8 cellular contexts compared by ENCODE assay signal in the genomic region with DNA sequence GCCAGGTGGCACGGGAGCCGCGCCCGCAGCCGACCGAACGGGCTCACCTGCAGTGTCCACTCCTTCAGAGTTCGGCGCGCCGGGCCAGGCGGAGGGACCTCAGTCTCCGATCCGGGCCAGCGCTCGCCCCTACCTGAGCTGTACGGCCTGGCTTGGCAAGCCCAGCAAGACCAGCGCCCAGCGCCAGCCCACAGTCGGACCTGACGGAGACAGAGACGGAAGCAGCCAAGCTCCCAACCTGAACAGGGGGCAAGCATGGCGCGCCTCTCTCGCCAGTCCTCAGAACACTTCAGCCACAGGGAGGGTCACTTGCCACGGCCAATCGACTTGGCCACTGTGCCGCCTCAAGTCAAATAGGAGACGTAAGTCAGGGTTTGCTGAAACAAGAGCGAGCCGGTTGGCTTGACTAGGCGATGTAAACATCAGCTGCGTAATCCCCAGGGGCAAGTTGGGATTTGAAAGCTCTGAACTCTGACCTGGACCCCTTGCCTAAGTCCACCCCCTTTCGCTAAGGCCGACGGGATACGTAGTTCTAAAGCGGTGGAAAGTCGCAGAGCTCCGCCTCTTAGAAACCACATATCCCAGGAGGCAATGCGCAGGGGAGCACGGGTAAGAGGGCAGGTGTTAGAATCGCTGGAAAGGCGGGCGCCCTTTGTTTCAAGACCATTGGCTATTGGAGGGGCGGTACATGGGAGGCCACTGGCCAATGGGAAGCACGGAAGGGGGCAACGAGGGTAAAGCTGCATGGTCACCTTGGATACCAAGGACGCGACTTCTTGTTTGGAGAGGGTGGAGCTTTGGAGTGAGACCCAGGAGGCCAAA. TPM values are rescaled to one million over a fixed set of nuclear protein-coding genes. Genes with fewer than 3 reads are reported as not detected.
DNase-seq lines count a peak whose midpoint lies in the region; ATAC-seq and TF ChIP-seq lines count a peak whose summit lies in the region.
"Not testable (repeated sequence)": the region's sequence is repeated elsewhere in the genome, so short reads cannot be mapped to it uniquely, and the experiment has no call there.

A gene with protein sequence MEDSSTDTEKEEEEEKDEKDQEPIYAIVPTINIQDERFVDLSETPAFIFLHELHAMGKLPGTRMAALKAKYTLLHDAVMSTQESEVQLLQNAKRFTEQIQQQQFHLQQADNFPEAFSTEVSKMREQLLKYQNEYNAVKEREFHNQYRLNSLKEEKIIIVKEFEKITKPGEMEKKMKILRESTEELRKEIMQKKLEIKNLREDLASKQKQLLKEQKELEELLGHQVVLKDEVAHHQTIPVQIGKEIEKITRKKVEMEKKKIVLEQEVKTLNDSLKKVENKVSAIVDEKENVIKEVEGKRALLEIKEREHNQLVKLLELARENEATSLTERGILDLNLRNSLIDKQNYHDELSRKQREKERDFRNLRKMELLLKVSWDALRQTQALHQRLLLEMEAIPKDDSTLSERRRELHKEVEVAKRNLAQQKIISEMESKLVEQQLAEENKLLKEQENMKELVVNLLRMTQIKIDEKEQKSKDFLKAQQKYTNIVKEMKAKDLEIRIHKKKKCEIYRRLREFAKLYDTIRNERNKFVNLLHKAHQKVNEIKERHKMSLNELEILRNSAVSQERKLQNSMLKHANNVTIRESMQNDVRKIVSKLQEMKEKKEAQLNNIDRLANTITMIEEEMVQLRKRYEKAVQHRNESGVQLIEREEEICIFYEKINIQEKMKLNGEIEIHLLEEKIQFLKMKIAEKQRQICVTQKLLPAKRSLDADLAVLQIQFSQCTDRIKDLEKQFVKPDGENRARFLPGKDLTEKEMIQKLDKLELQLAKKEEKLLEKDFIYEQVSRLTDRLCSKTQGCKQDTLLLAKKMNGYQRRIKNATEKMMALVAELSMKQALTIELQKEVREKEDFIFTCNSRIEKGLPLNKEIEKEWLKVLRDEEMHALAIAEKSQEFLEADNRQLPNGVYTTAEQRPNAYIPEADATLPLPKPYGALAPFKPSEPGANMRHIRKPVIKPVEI (plus strand): TSS at position 756 of the 822 bp plus-strand sequence. CDS start 45,054 bp downstream, outside the sequence.

- peak within 1 kb of the TSS; percentile 49 to 85 (median 75) for H3K4me3 ChIP-seq in upper lobe of left lung

- ATAC-seq in GM18499 (IDR thresholded peaks at IDR 0.05; ENCODE audit: insufficient read depth, unreplicated experiment) = peak; percentile 93
- peak; percentile 98 for ATAC-seq in HG02970 (IDR thresholded peaks at IDR 0.05; ENCODE audit: low FRiP score, unreplicated experiment)
- peak; percentile 98 for ATAC-seq in T-helper 17 cell
- peak; percentile 99 for ATAC-seq in left ventricle myocardium superior
- ATAC-seq in upper lobe of left lung (ENCODE audit: low FRiP score in 2 of 2) = peak; percentile 99 to 100

- H3K27ac Mint-ChIP-seq in T-helper 17 cell (peak within 1 kb of the TSS; percentile 89), progenitor cell of endocrine pancreas (peak within 1 kb of the TSS; percentile 97)

- not testable (repeated sequence) for H3K36me3 Mint-ChIP-seq in T-helper 17 cell (ENCODE audit: low read depth); progenitor cell of endocrine pancreas (ENCODE audit: insufficient read depth)

- peak in 2 of 4 donors; percentile 45 to 48 for TF ChIP-seq POLR2A in upper lobe of left lung (IDR thresholded peaks at IDR 0.05)

- 0 to 1% methylated on average over 17 to 25 of the region's 50 CpGs for WGBS in upper lobe of left lung, 2 donors

- not testable (repeated sequence) for H3K4me1 Mint-ChIP-seq in T-helper 17 cell; progenitor cell of endocrine pancreas (ENCODE audit: low read depth)

- peak; percentile 96 to 99 for DNase-seq in NCI-H187 (lab: John Stamatoyannopoulos, UW)
- peak; percentile 80 to 89 (median 88) for DNase-seq in T-helper 17 cell
- peak; percentile 70 to 100 (median 97) for DNase-seq in anterior cingulate cortex (lab: John Stamatoyannopoulos, UW)
- DNase-seq in left ventricle myocardium superior = peak; percentile 96
- DNase-seq in progenitor cell of endocrine pancreas (ENCODE audit: low spot score, unreplicated experiment) = peak; percentile 93
- DNase-seq in upper lobe of left lung = peak; percentile 92 to 99

- H3K9me3 ChIP-seq in T-helper 17 cell (ENCODE audit: control insufficient read depth, low read length, poor library complexity, severe bottlenecking); upper lobe of left lung: not testable (repeated sequence)

- H3K4me1 ChIP-seq in upper lobe of left lung = peaks cover 5 to 15% (median 6%) of the 10 kb centered on the region in 4 donors

- H3K9me3 Mint-ChIP-seq in progenitor cell of endocrine pancreas (ENCODE audit: low read depth) = not testable (repeated sequence)

- not testable (repeated sequence) for TF ChIP-seq EP300 in upper lobe of left lung (IDR thresholded peaks at IDR 0.05)

- not testable (repeated sequence) for H3K27me3 ChIP-seq in upper lobe of left lung

- H3K27ac ChIP-seq in upper lobe of left lung = peak within 1 kb of the TSS; percentile 44 to 85 (median 75)

- not testable (repeated sequence) for H3K36me3 ChIP-seq in upper lobe of left lung

- intact Hi-C loops in left ventricle myocardium superior (cut with micrococcal nuclease) = not testable (repeated sequence)

- not testable (repeated sequence) for H3K27me3 Mint-ChIP-seq in T-helper 17 cell, progenitor cell of endocrine pancreas

- H3K4me3 Mint-ChIP-seq in T-helper 17 cell (peak within 1 kb of the TSS; percentile 92), progenitor cell of endocrine pancreas (ENCODE audit: low read depth) (peak within 1 kb of the TSS; percentile 89)

- not testable (repeated sequence) for TF ChIP-seq CTCF in progenitor cell of endocrine pancreas (IDR thresholded peaks at IDR 0.05; ENCODE audit: unreplicated experiment); upper lobe of left lung (IDR thresholded peaks at IDR 0.05)

RNA-seq across cellular contexts. Expression of the gene that starts here (rescaled TPM):
- total RNA-seq in T-helper 17 cell (10 to 100 TPM in 1 of 2 donors, 1 to 10 TPM in 1; 8.5 to 14.7 TPM), left ventricle myocardium superior (11.0 TPM), progenitor cell of endocrine pancreas (14.8 TPM in 2 replicates), upper lobe of left lung (10 to 100 TPM in 3 of 6 donors, 1 to 10 TPM in 3; 3.6 to 62.4 (median 18.7) TPM)

Comparison
In these comparisons a context has a peak if more than half of its experiments do, and no peak if none do; other contexts are left out.
1. Peak in every context shown above with its lines: DNase-seq, ATAC-seq, H3K4me3 ChIP-seq and H3K27ac ChIP-seq.